In genomic region chr17:42554250-42555121, GRCh38 we compare ENCODE assay signal across 8 cellular contexts. TPM values are rescaled to one million over a fixed set of nuclear protein-coding genes. Genes with fewer than 3 reads are reported as not detected.
DNase-seq lines count a peak whose midpoint lies in the region; ATAC-seq and TF ChIP-seq lines count a peak whose summit lies in the region.

No MANE protein-coding gene starts in this region.

- DNase-seq in GM10248 (ENCODE audit: extremely low spot score) (peak; percentile 90), HFF-Myc (ENCODE audit: extremely low read depth, low read depth) (no peak), NCI-H1092 (lab: John Stamatoyannopoulos, UW) (peak; percentile 77), left ventricle myocardium superior (peak; percentile 93), progenitor cell of endocrine pancreas (ENCODE audit: low spot score, unreplicated experiment) (peak; percentile 73)

- no peak for TF ChIP-seq CTCF in GM10248 (IDR thresholded peaks at IDR 0.05; ENCODE audit: control extremely low read depth, extremely low read depth, low read depth, missing control alignments)
- TF ChIP-seq CTCF in HFF-Myc (IDR thresholded peaks at IDR 0.05; ENCODE audit: low read depth, low read length, missing control alignments) = no peak
- no peak for TF ChIP-seq CTCF in progenitor cell of endocrine pancreas (IDR thresholded peaks at IDR 0.05; ENCODE audit: unreplicated experiment)

- peak overlapping the region; percentile 72 for H3K4me3 ChIP-seq in HFF-Myc (replicated peaks; ENCODE audit: low read depth, low read length)

- peak overlapping the region; percentile 82 for H3K27ac ChIP-seq in angular gyrus (ENCODE audit: low read depth, low read length)

- intact Hi-C loops in left ventricle myocardium superior (cut with micrococcal nuclease) = no loop called here

- H3K9me3 Mint-ChIP-seq in T-helper 1 cell treated with Interleukin-12 subunit alpha and Interleukin-12 subunit beta and Interleukin-4 antibody, amounts not matched to agents 30 μg/mL and 1 μg/mL, for 36 hours = no peaks in the 10 kb centered on the region
- H3K9me3 Mint-ChIP-seq in progenitor cell of endocrine pancreas (ENCODE audit: low read depth) = no peaks in the 10 kb centered on the region

- H3K4me1 Mint-ChIP-seq in T-helper 1 cell treated with Interleukin-12 subunit alpha and Interleukin-12 subunit beta and Interleukin-4 antibody, amounts not matched to agents 30 μg/mL and 1 μg/mL, for 36 hours (ENCODE audit: low read depth) = peaks cover 14% of the 10 kb centered on the region
- H3K4me1 Mint-ChIP-seq in progenitor cell of endocrine pancreas (ENCODE audit: low read depth) = peaks cover 4% of the 10 kb centered on the region

- ATAC-seq in left ventricle myocardium superior (peak; percentile 94), GM18873 (IDR thresholded peaks at IDR 0.05; ENCODE audit: low FRiP score, unreplicated experiment) (no peak)

- H3K36me3 Mint-ChIP-seq in T-helper 1 cell treated with Interleukin-12 subunit alpha and Interleukin-12 subunit beta and Interleukin-4 antibody, amounts not matched to agents 30 μg/mL and 1 μg/mL, for 36 hours (ENCODE audit: low read depth) = peaks cover 3% of the 10 kb centered on the region
- no peaks in the 10 kb centered on the region for H3K36me3 Mint-ChIP-seq in progenitor cell of endocrine pancreas (ENCODE audit: insufficient read depth)

- CTCF ChIA-PET in GM10248 (lab: Yijun Ruan, JAX) = interaction anchor here (0.8 to 2.2 kb wide), 5 partner anchors 13 to 119 kb away, joined by 3 to 9 read pairs (median 3); partner anchors contain the start of genes NAGLU and PSMC3IP

- H3K27ac Mint-ChIP-seq in T-helper 1 cell treated with Interleukin-12 subunit alpha and Interleukin-12 subunit beta and Interleukin-4 antibody, amounts not matched to agents 30 μg/mL and 1 μg/mL, for 36 hours = peak overlapping the region; percentile 92
- peak overlapping the region; percentile 94 for H3K27ac Mint-ChIP-seq in progenitor cell of endocrine pancreas

- POLR2A ChIA-PET in GM10248 (lab: Yijun Ruan, JAX) = interaction anchor here (0.5 kb wide), 1 partner anchor 141 kb away, joined by 9 read pairs; no protein-coding TSS in a partner anchor

- H3K27me3 Mint-ChIP-seq in T-helper 1 cell treated with Interleukin-12 subunit alpha and Interleukin-12 subunit beta and Interleukin-4 antibody, amounts not matched to agents 30 μg/mL and 1 μg/mL, for 36 hours (ENCODE audit: low read depth) = no peaks in the 10 kb centered on the region
- H3K27me3 Mint-ChIP-seq in progenitor cell of endocrine pancreas = no peaks in the 10 kb centered on the region

- peak overlapping the region; percentile 94 for H3K4me3 Mint-ChIP-seq in T-helper 1 cell treated with Interleukin-12 subunit alpha and Interleukin-12 subunit beta and Interleukin-4 antibody, amounts not matched to agents 30 μg/mL and 1 μg/mL, for 36 hours
- H3K4me3 Mint-ChIP-seq in progenitor cell of endocrine pancreas (ENCODE audit: low read depth) = peak overlapping the region; percentile 88

RNA-seq across cellular contexts. Expression of gene HSD17B1, which starts 1.8 kb away (rescaled TPM):
- total RNA-seq in left ventricle myocardium superior = 1.4 TPM
- 1.4 and 2.4 TPM in 2 replicates for total RNA-seq in progenitor cell of endocrine pancreas

RNA-seq across cellular contexts. Expression of gene COASY, which starts 7.5 kb away (rescaled TPM):
- total RNA-seq in left ventricle myocardium superior = 45.2 TPM
- 60.0 and 66.9 TPM in 2 replicates for total RNA-seq in progenitor cell of endocrine pancreas

RNA-seq across cellular contexts. Expression of gene MLX, which starts 12.4 kb away (rescaled TPM):
- 72.3 TPM for total RNA-seq in left ventricle myocardium superior
- total RNA-seq in progenitor cell of endocrine pancreas = 26.8 and 33.7 TPM in 2 replicates

RNA-seq across cellular contexts. Expression of gene NAGLU, which starts 18.4 kb away (rescaled TPM):
- total RNA-seq in left ventricle myocardium superior = 8.3 TPM
- total RNA-seq in progenitor cell of endocrine pancreas = 19.0 and 22.9 TPM in 2 replicates

RNA-seq across cellular contexts. Expression of gene PSMC3IP, which starts 23.0 kb away (rescaled TPM):
- total RNA-seq in left ventricle myocardium superior (3.1 TPM), progenitor cell of endocrine pancreas (18.1 and 19.6 TPM in 2 replicates)
